In the genomic region with DNA sequence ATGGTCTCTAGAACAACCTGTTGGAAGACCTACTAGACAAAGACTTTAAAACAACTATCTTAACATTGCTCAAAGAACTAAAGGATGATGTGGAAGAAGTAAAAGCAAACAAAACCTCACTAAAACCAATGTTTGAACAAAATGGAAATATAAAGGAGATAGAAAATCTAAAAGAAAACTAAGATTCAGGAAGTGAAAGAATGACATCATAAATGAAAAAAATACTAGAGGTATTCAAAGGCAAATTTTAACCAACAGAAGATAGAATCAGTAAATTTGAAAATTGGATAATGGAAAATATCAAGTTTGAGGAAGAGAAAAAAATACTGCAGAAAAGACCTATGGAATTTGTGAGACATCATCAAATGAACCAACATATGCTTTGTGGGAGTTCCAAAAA, we compare ENCODE assay signal across 20 cellular contexts.
"Had no signal": no experiment of that assay in that cellular context is flagged by ENCODE, and none has a peak within 500 bp of the region (broad histone marks: within the 10 kb centered on the region; RNA-seq: fewer than 3 reads in every experiment).

No MANE protein-coding gene starts in this region.

- H3K27ac ChIP-seq: epithelial cell of prostate, left lung, lower lobe of right lung, testis, transverse colon, VCaP had no signal

- H3K27me3 Mint-ChIP-seq: activated naive CD8-positive, alpha-beta T cell treated with anti-CD3 and anti-CD28 coated beads, Interleukin-2, amount 10 ng/mL, durations not matched to agents 7 days and 5 days; natural killer cell treated with Interleukin-12 subunit alpha and Interleukin-12 subunit beta and Interleukin-15 and Interleukin-18, amount 100 ng/mL, for 72 hours had no signal

- H3K4me1 Mint-ChIP-seq: activated naive CD8-positive, alpha-beta T cell treated with anti-CD3 and anti-CD28 coated beads, Interleukin-2, amount 10 ng/mL, durations not matched to agents 7 days and 5 days had no signal

- ATAC-seq: left lung; lower lobe of right lung; natural killer cell treated with Interleukin-12 subunit alpha and Interleukin-12 subunit beta and Interleukin-15 and Interleukin-18, amount 100 ng/mL, for 72 hours; right cardiac atrium; stimulated activated naive CD8-positive, alpha-beta T cell treated with anti-CD3 and anti-CD28 coated beads, Interleukin-15, Interleukin-2, amounts not matched to agents 100 U/mL and 50 U/mL, for 24 hours had no signal

- DNase-seq: activated CD4-positive, alpha-beta T cell treated with anti-CD3 and anti-CD28 coated beads for 4 hours; activated CD4-positive, alpha-beta T cell treated with anti-CD3 and anti-CD28 coated beads, Interleukin-2, amount 50 U/mL, for 4 hours; activated effector memory CD4-positive, alpha-beta T cell treated with Interleukin-2 at 50 U/mL for 16 hours; activated naive CD4-positive, alpha-beta T cell treated with Interleukin-2 at 50 U/mL for 16 hours; activated naive CD8-positive, alpha-beta T cell treated with anti-CD3 and anti-CD28 coated beads, Interleukin-2, amount 10 ng/mL, durations not matched to agents 7 days and 5 days; amniotic stem cell; caudate nucleus; glutamatergic neuron; left lung; lower lobe of right lung; mesendoderm; posterior cingulate gyrus; right cardiac atrium; stimulated activated CD4-positive, alpha-beta T cell treated with anti-CD3 and anti-CD28 coated beads, Interleukin-4, amount 100 ng/mL, for 1 hour; stimulated activated naive CD8-positive, alpha-beta T cell treated with anti-CD3 and anti-CD28 coated beads, Interleukin-15, Interleukin-2, amounts not matched to agents 100 U/mL and 50 U/mL, for 24 hours; testis; transverse colon had no signal

- H3K4me3 ChIP-seq: left lung, lower lobe of right lung, testis, transverse colon had no signal

- H3K36me3 Mint-ChIP-seq: natural killer cell treated with Interleukin-12 subunit alpha and Interleukin-12 subunit beta and Interleukin-15 and Interleukin-18, amount 100 ng/mL, for 72 hours had no signal

- H3K9me3 ChIP-seq: lower lobe of right lung, testis had no signal

- H3K36me3 ChIP-seq: left lung, lower lobe of right lung, transverse colon had no signal

- H3K4me1 ChIP-seq: left lung, lower lobe of right lung, testis, transverse colon had no signal

- H3K27ac Mint-ChIP-seq: activated naive CD8-positive, alpha-beta T cell treated with anti-CD3 and anti-CD28 coated beads, Interleukin-2, amount 10 ng/mL, durations not matched to agents 7 days and 5 days; natural killer cell treated with Interleukin-12 subunit alpha and Interleukin-12 subunit beta and Interleukin-15 and Interleukin-18, amount 100 ng/mL, for 72 hours had no signal

- H3K4me3 Mint-ChIP-seq: activated naive CD8-positive, alpha-beta T cell treated with anti-CD3 and anti-CD28 coated beads, Interleukin-2, amount 10 ng/mL, durations not matched to agents 7 days and 5 days; natural killer cell treated with Interleukin-12 subunit alpha and Interleukin-12 subunit beta and Interleukin-15 and Interleukin-18, amount 100 ng/mL, for 72 hours had no signal

- H3K27me3 ChIP-seq: left lung, testis, transverse colon had no signal
